ENCODE assay signal across 10 cellular contexts in the genomic region with DNA sequence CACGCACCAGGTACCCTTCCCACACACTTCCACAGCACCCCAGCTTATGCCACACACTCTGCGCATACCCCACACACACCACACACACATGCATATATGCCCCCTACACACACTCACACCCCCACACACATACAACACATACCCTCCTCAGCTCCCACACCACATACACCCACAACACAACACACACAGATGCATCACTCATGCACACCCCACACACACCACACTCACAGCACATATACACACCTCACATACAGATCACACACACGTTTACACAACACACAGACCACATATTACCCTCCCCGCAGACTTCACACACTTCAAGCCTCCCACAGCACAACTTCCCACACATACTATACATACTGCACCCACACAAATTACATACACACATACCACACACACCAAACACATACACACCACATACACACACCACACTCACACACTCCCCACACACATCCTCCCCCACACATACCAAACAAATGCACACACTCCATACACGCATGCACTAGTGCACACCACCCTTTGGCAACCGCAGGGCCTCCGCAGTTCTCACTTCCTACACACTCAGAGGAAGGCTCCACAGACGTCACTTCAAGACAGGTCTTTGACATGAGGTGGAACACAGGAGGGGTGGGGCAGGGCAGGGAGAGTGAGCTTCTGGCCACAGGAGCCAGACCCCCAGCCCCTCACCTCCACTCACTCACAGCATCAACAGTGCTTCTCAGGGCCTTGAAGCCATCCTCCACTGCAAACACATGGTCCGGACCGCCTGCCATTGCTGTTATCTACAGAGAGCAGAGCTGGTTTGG. TPM values are rescaled to one million over a fixed set of nuclear protein-coding genes. Genes with fewer than 3 reads are reported as not detected.
DNase-seq lines count a peak whose midpoint lies in the region; ATAC-seq, FAIRE-seq and TF ChIP-seq lines count a peak whose summit lies in the region.
"Had no signal": no experiment of that assay in that cellular context is flagged by ENCODE, and none has a peak within 500 bp of the region (broad histone marks: within the 10 kb centered on the region; RNA-seq: fewer than 3 reads in every experiment).

No MANE protein-coding gene starts in this region.

- no peak for FAIRE-seq in GM12891 (lab: Jason Lieb, UNC)
- FAIRE-seq in urothelium cell line (lab: Jason Lieb, UNC) = no peak

- H3K27me3 Mint-ChIP-seq in activated CD8-positive, alpha-beta T cell treated with anti-CD3 and anti-CD28 coated beads, Interleukin-2, amount 10 ng/mL, durations not matched to agents 7 days and 5 days (ENCODE audit: low read depth) = no peaks in the 10 kb centered on the region

- ATAC-seq in HG02973 (IDR thresholded peaks at IDR 0.05; ENCODE audit: unreplicated experiment) (peak; percentile 93), HG02981 (IDR thresholded peaks at IDR 0.05; ENCODE audit: unreplicated experiment) (no peak), GM21367 (IDR thresholded peaks at IDR 0.05; ENCODE audit: unreplicated experiment) (no peak)
- peak; percentile 61 for ATAC-seq in activated CD8-positive, alpha-beta T cell treated with anti-CD3 and anti-CD28 coated beads, Interleukin-2, amount 10 ng/mL, durations not matched to agents 7 days and 5 days

- peaks cover 57% of the 10 kb centered on the region for H3K4me1 Mint-ChIP-seq in activated CD8-positive, alpha-beta T cell treated with anti-CD3 and anti-CD28 coated beads, Interleukin-2, amount 10 ng/mL, durations not matched to agents 7 days and 5 days (ENCODE audit: low read depth)

- no peaks in the 10 kb centered on the region for H3K9me3 Mint-ChIP-seq in activated CD8-positive, alpha-beta T cell treated with anti-CD3 and anti-CD28 coated beads, Interleukin-2, amount 10 ng/mL, durations not matched to agents 7 days and 5 days (ENCODE audit: insufficient read depth)
- H3K9me3 Mint-ChIP-seq: mesothelial cell of epicardium had no signal

- intact Hi-C loops in posterior vena cava (cut with DNase I) = loop anchor here in 1 of 2 donors (5.0 kb wide), 1 partner anchor 161 kb away; no protein-coding TSS in a partner anchor

- peaks cover 19% of the 10 kb centered on the region for H3K36me3 Mint-ChIP-seq in activated CD8-positive, alpha-beta T cell treated with anti-CD3 and anti-CD28 coated beads, Interleukin-2, amount 10 ng/mL, durations not matched to agents 7 days and 5 days (ENCODE audit: low read depth)
- H3K36me3 Mint-ChIP-seq: mesothelial cell of epicardium had no signal

- no peak overlapping the region for H3K27ac Mint-ChIP-seq in activated CD8-positive, alpha-beta T cell treated with anti-CD3 and anti-CD28 coated beads, Interleukin-2, amount 10 ng/mL, durations not matched to agents 7 days and 5 days
- H3K27ac Mint-ChIP-seq: mesothelial cell of epicardium had no signal

- H3K4me3 Mint-ChIP-seq in activated CD8-positive, alpha-beta T cell treated with anti-CD3 and anti-CD28 coated beads, Interleukin-2, amount 10 ng/mL, durations not matched to agents 7 days and 5 days = no peak overlapping the region
- H3K4me3 Mint-ChIP-seq: mesothelial cell of epicardium had no signal

- peak; percentile 40 for DNase-seq in GM12891 (ENCODE audit: insufficient read length, low spot score)
- peak; percentile 71 for DNase-seq in activated CD8-positive, alpha-beta T cell treated with anti-CD3 and anti-CD28 coated beads, Interleukin-2, amount 10 ng/mL, durations not matched to agents 7 days and 5 days
- DNase-seq in posterior vena cava (ENCODE audit: low spot score) = peak; percentile 72
- no peak for DNase-seq in urothelium cell line (ENCODE audit: low spot score)
- DNase-seq in HEK293T (ENCODE audit: extremely low spot score) = no peak

- POLR2A ChIA-PET in activated CD8-positive, alpha-beta T cell treated with anti-CD3 and anti-CD28 coated beads, Interleukin-2, amount 10 ng/mL, durations not matched to agents 7 days and 5 days (lab: Charles Lee) = interaction anchor here (0.9 to 1.9 kb wide), 5 partner anchors 17 to 1112 kb away, joined by 3 to 9 read pairs (median 5); no protein-coding TSS in a partner anchor
- POLR2A ChIA-PET in HEK293T (lab: Yijun Ruan, JAX) = no interaction called here

- CTCF ChIA-PET in activated CD8-positive, alpha-beta T cell treated with anti-CD3 and anti-CD28 coated beads, Interleukin-2, amount 10 ng/mL, durations not matched to agents 7 days and 5 days (lab: Charles Lee) = interaction anchor here (0.9 to 2.1 kb wide), 3 partner anchors 12 to 23 kb away, joined by 3 to 9 read pairs (median 4); no protein-coding TSS in a partner anchor
- CTCF ChIA-PET in HEK293T (lab: Yijun Ruan, JAX) = no interaction called here

- TF ChIP-seq POLR2A in GM12891 (IDR thresholded peaks at IDR 0.05; ENCODE audit: low read depth, low read length) = peak; percentile 48; the same call in 1 of the 2 replicates

TF ChIP-seq in GM12891, 5 proteins besides CTCF, POLR2A, EP300 and RAD21:
- TF ChIP-seq PAX5 (IDR thresholded peaks at IDR 0.05; ENCODE audit: insufficient read depth, low read length, severe bottlenecking) = no peak
- TF ChIP-seq SPI1 (IDR thresholded peaks at IDR 0.05; ENCODE audit: low read depth, low read length) = peak; percentile 66
- no peak for TF ChIP-seq TAF1 (IDR thresholded peaks at IDR 0.05; ENCODE audit: low read depth, low read length)
- 0 out of 2 replicates have a peak, but pooled peaks have one; percentile 34 for TF ChIP-seq POLR2AphosphoS5 (IDR thresholded peaks at IDR 0.05; ENCODE audit: low read depth, low read length)

TF ChIP-seq in HEK293T, 16 proteins besides CTCF, POLR2A, EP300 and RAD21:
- TF ChIP-seq, protein P1, sequence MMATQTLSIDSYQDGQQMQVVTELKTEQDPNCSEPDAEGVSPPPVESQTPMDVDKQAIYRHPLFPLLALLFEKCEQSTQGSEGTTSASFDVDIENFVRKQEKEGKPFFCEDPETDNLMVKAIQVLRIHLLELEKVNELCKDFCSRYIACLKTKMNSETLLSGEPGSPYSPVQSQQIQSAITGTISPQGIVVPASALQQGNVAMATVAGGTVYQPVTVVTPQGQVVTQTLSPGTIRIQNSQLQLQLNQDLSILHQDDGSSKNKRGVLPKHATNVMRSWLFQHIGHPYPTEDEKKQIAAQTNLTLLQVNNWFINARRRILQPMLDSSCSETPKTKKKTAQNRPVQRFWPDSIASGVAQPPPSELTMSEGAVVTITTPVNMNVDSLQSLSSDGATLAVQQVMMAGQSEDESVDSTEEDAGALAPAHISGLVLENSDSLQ (IDR thresholded peaks at IDR 0.05) = no peak
- TF ChIP-seq SUZ12 (IDR thresholded peaks at IDR 0.05) (no peak), ZNF384 (IDR thresholded peaks at IDR 0.05) (no peak), ARNT (IDR thresholded peaks at IDR 0.05) (no peak), FOXK2 (IDR thresholded peaks at IDR 0.05) (no peak), FOXA1 (IDR thresholded peaks at IDR 0.05) (no peak), LEF1 (IDR thresholded peaks at IDR 0.05; ENCODE audit: borderline replicate concordance) (no peak), CTBP1 (IDR thresholded peaks at IDR 0.05; ENCODE audit: borderline replicate concordance) (no peak), FOXM1 (IDR thresholded peaks at IDR 0.05; ENCODE audit: borderline replicate concordance) (no peak), BHLHE40 (IDR thresholded peaks at IDR 0.05; ENCODE audit: borderline replicate concordance) (no peak), SP1 (IDR thresholded peaks at IDR 0.05) (no peak), HDGF (IDR thresholded peaks at IDR 0.05; ENCODE audit: borderline replicate concordance) (no peak), L3MBTL2 (conservative IDR thresholded peaks at IDR 0.05) (no peak), TARDBP (IDR thresholded peaks at IDR 0.05) (no peak), NFRKB (IDR thresholded peaks at IDR 0.05) (no peak), ELF4 (IDR thresholded peaks at IDR 0.05) (no peak)
TF ChIP-seq in HEK293T: peak in this region for 0.

RNA-seq across cellular contexts. Expression of a gene that starts 18.5 kb away (rescaled TPM):
- polyA plus RNA-seq in GM12891 (2012; ENCODE audit: low read depth, missing spikeins) = not detected
- total RNA-seq in activated CD8-positive, alpha-beta T cell treated with anti-CD3 and anti-CD28 coated beads, Interleukin-2, amount 10 ng/mL, durations not matched to agents 7 days and 5 days = not detected
- total RNA-seq in posterior vena cava = not detected
- total RNA-seq: cardiac muscle cell, mesothelial cell of epicardium had no signal
- polyA plus RNA-seq: cardiac muscle cell had no signal

Comparison
In these comparisons a context has a peak if more than half of its experiments do, and no peak if none do; other contexts are left out.
1. DNase-seq: peak in GM12891 (single experiment), activated CD8-positive, alpha-beta T cell treated with anti-CD3 and anti-CD28 coated beads, Interleukin-2, amount 10 ng/mL, durations not matched to agents 7 days and 5 days (single experiment) and posterior vena cava (single experiment); none in urothelium cell line (single experiment) and HEK293T (single experiment).
2. ATAC-seq: peak in HG02973 (single experiment) and activated CD8-positive, alpha-beta T cell treated with anti-CD3 and anti-CD28 coated beads, Interleukin-2, amount 10 ng/mL, durations not matched to agents 7 days and 5 days (single experiment); none in HG02981 (single experiment) and GM21367 (single experiment).